14 cellular contexts compared by ENCODE assay signal in the genomic region with DNA sequence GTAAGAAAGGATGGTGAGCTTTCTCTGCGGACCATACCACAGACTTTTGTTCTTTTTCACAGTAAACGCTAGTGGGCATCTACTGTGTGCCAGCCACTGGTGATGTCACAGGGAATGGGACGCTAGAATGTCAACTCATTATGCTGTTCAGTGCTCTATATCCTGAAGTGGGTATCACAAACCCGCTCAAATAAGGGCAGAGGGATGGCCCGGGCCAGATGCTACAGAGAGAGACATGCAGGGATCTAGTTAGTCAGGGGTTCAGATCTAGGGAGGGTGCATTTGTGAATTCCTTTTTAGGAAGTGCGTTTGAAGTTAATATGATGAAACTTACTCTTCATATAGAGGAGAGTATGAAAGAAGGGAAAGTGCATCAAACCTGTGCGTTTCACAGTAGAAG. TPM values are rescaled to one million over a fixed set of nuclear protein-coding genes. Genes with fewer than 3 reads are reported as not detected.
"Had no signal": no experiment of that assay in that cellular context is flagged by ENCODE, and none has a peak within 500 bp of the region (broad histone marks: within the 10 kb centered on the region; RNA-seq: fewer than 3 reads in every experiment).

No MANE protein-coding gene starts in this region.

RNA-seq across cellular contexts. Expression of a gene that starts 6.9 kb away (rescaled TPM):
- total RNA-seq: activated CD4-positive, alpha-beta memory T cell treated with anti-CD3 and anti-CD28 coated beads for 36 hours; activated CD4-positive, alpha-beta T cell treated with anti-CD3 and anti-CD28 coated beads for 36 hours; activated CD8-positive, alpha-beta memory T cell treated with anti-CD3 and anti-CD28 coated beads for 36 hours; activated CD8-positive, alpha-beta T cell treated with anti-CD3 and anti-CD28 coated beads for 36 hours; activated naive CD8-positive, alpha-beta T cell treated with anti-CD3 and anti-CD28 coated beads, Interleukin-2, amount 10 ng/mL, durations not matched to agents 7 days and 5 days; activated T-cell treated with anti-CD3 and anti-CD28 coated beads, Interleukin-2, amount 50 U/mL, for 4 hours; activated T-cell treated with anti-CD3 and anti-CD28 coated beads, Interleukin-2, amount 50 U/mL, for 72 hours; activated T-helper 1 cell treated with anti-CD3 and anti-CD28 coated beads, Interleukin-12 subunit alpha, Interleukin-12 subunit beta, Interleukin-2, Interleukin-4 antibody, amounts not matched to agents 30 ng/mL and 10 ng/mL and 1 ng/mL, durations not matched to agents 14 hours and 24 hours and 36 hours; activated T-helper 17 cell treated with anti-CD3 and anti-CD28 coated beads, Interleukin-2, amount 50 U/mL, for 72 hours; astrocyte; body of pancreas; breast epithelium; WTC11 had no signal
- polyA plus RNA-seq: adipose tissue had no signal

RNA-seq across cellular contexts. Expression of a gene that starts 21.2 kb away (rescaled TPM):
- total RNA-seq: activated CD4-positive, alpha-beta memory T cell treated with anti-CD3 and anti-CD28 coated beads for 36 hours; activated CD4-positive, alpha-beta T cell treated with anti-CD3 and anti-CD28 coated beads for 36 hours; activated CD8-positive, alpha-beta memory T cell treated with anti-CD3 and anti-CD28 coated beads for 36 hours; activated CD8-positive, alpha-beta T cell treated with anti-CD3 and anti-CD28 coated beads for 36 hours; activated naive CD8-positive, alpha-beta T cell treated with anti-CD3 and anti-CD28 coated beads, Interleukin-2, amount 10 ng/mL, durations not matched to agents 7 days and 5 days; activated T-cell treated with anti-CD3 and anti-CD28 coated beads, Interleukin-2, amount 50 U/mL, for 4 hours; activated T-cell treated with anti-CD3 and anti-CD28 coated beads, Interleukin-2, amount 50 U/mL, for 72 hours; activated T-helper 1 cell treated with anti-CD3 and anti-CD28 coated beads, Interleukin-12 subunit alpha, Interleukin-12 subunit beta, Interleukin-2, Interleukin-4 antibody, amounts not matched to agents 30 ng/mL and 10 ng/mL and 1 ng/mL, durations not matched to agents 14 hours and 24 hours and 36 hours; activated T-helper 17 cell treated with anti-CD3 and anti-CD28 coated beads, Interleukin-2, amount 50 U/mL, for 72 hours; astrocyte; body of pancreas; breast epithelium; WTC11 had no signal
- polyA plus RNA-seq: adipose tissue had no signal

RNA-seq across cellular contexts. Expression of a gene that starts 37.8 kb away (rescaled TPM):
- total RNA-seq: activated CD4-positive, alpha-beta memory T cell treated with anti-CD3 and anti-CD28 coated beads for 36 hours; activated CD4-positive, alpha-beta T cell treated with anti-CD3 and anti-CD28 coated beads for 36 hours; activated CD8-positive, alpha-beta memory T cell treated with anti-CD3 and anti-CD28 coated beads for 36 hours; activated CD8-positive, alpha-beta T cell treated with anti-CD3 and anti-CD28 coated beads for 36 hours; activated naive CD8-positive, alpha-beta T cell treated with anti-CD3 and anti-CD28 coated beads, Interleukin-2, amount 10 ng/mL, durations not matched to agents 7 days and 5 days; activated T-cell treated with anti-CD3 and anti-CD28 coated beads, Interleukin-2, amount 50 U/mL, for 4 hours; activated T-cell treated with anti-CD3 and anti-CD28 coated beads, Interleukin-2, amount 50 U/mL, for 72 hours; activated T-helper 1 cell treated with anti-CD3 and anti-CD28 coated beads, Interleukin-12 subunit alpha, Interleukin-12 subunit beta, Interleukin-2, Interleukin-4 antibody, amounts not matched to agents 30 ng/mL and 10 ng/mL and 1 ng/mL, durations not matched to agents 14 hours and 24 hours and 36 hours; activated T-helper 17 cell treated with anti-CD3 and anti-CD28 coated beads, Interleukin-2, amount 50 U/mL, for 72 hours; body of pancreas; breast epithelium; WTC11 had no signal
- polyA plus RNA-seq: adipose tissue had no signal

RNA-seq across cellular contexts. Expression of a gene that starts 45.9 kb away (rescaled TPM):
- total RNA-seq: activated CD4-positive, alpha-beta memory T cell treated with anti-CD3 and anti-CD28 coated beads for 36 hours; activated CD4-positive, alpha-beta T cell treated with anti-CD3 and anti-CD28 coated beads for 36 hours; activated CD8-positive, alpha-beta memory T cell treated with anti-CD3 and anti-CD28 coated beads for 36 hours; activated CD8-positive, alpha-beta T cell treated with anti-CD3 and anti-CD28 coated beads for 36 hours; activated naive CD8-positive, alpha-beta T cell treated with anti-CD3 and anti-CD28 coated beads, Interleukin-2, amount 10 ng/mL, durations not matched to agents 7 days and 5 days; activated T-cell treated with anti-CD3 and anti-CD28 coated beads, Interleukin-2, amount 50 U/mL, for 4 hours; activated T-cell treated with anti-CD3 and anti-CD28 coated beads, Interleukin-2, amount 50 U/mL, for 72 hours; activated T-helper 1 cell treated with anti-CD3 and anti-CD28 coated beads, Interleukin-12 subunit alpha, Interleukin-12 subunit beta, Interleukin-2, Interleukin-4 antibody, amounts not matched to agents 30 ng/mL and 10 ng/mL and 1 ng/mL, durations not matched to agents 14 hours and 24 hours and 36 hours; activated T-helper 17 cell treated with anti-CD3 and anti-CD28 coated beads, Interleukin-2, amount 50 U/mL, for 72 hours; astrocyte; body of pancreas; breast epithelium; WTC11 had no signal
- polyA plus RNA-seq: adipose tissue had no signal

RNA-seq across cellular contexts. Expression of a gene that starts 56.2 kb away (rescaled TPM):
- total RNA-seq: activated CD4-positive, alpha-beta memory T cell treated with anti-CD3 and anti-CD28 coated beads for 36 hours; activated CD4-positive, alpha-beta T cell treated with anti-CD3 and anti-CD28 coated beads for 36 hours; activated CD8-positive, alpha-beta memory T cell treated with anti-CD3 and anti-CD28 coated beads for 36 hours; activated CD8-positive, alpha-beta T cell treated with anti-CD3 and anti-CD28 coated beads for 36 hours; activated naive CD8-positive, alpha-beta T cell treated with anti-CD3 and anti-CD28 coated beads, Interleukin-2, amount 10 ng/mL, durations not matched to agents 7 days and 5 days; activated T-cell treated with anti-CD3 and anti-CD28 coated beads, Interleukin-2, amount 50 U/mL, for 4 hours; activated T-cell treated with anti-CD3 and anti-CD28 coated beads, Interleukin-2, amount 50 U/mL, for 72 hours; activated T-helper 1 cell treated with anti-CD3 and anti-CD28 coated beads, Interleukin-12 subunit alpha, Interleukin-12 subunit beta, Interleukin-2, Interleukin-4 antibody, amounts not matched to agents 30 ng/mL and 10 ng/mL and 1 ng/mL, durations not matched to agents 14 hours and 24 hours and 36 hours; activated T-helper 17 cell treated with anti-CD3 and anti-CD28 coated beads, Interleukin-2, amount 50 U/mL, for 72 hours; astrocyte; body of pancreas; breast epithelium; WTC11 had no signal
- polyA plus RNA-seq: adipose tissue had no signal
